9 cellular contexts compared by ENCODE assay signal in the genomic region with DNA sequence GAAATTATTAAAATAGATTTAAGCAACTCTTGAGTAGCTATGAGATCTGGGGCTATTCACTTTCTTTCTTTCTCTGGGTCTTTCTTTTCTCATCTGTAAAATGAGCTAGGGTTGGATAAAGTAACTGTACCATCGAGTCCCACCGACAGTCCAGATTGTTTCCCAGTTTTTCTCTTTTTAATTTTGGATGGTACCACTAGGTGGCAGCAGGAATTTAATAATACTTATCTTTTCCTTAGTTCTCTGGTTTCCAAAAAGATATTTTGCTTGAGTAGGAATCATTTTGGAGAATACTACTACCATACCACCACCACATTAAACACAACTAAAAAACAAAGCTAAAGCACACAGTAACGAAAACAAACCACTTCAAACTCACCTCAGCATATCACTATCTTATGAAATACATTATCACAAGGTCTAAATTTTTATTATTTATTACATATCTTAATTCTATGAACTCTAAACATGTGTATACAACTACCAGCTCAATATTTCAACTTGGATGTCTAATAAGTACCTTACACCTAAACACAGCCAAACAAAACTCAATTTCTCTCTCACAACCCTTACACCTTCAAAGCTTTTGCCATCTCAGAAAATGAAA.
DNase-seq lines count a peak whose midpoint lies in the region; ATAC-seq and TF ChIP-seq lines count a peak whose summit lies in the region.
"Had no signal": no experiment of that assay in that cellular context is flagged by ENCODE, and none has a peak within 500 bp of the region (broad histone marks: within the 10 kb centered on the region; RNA-seq: fewer than 3 reads in every experiment).

No MANE protein-coding gene starts in this region.

- DNase-seq in NCI-H2196 (lab: John Stamatoyannopoulos, UW; ENCODE audit: unreplicated experiment) (peak; percentile 24), NCI-H2196 treated with DMSO at 0.1 percent for 48 hours (lab: John Stamatoyannopoulos, UW; ENCODE audit: unreplicated experiment) (no peak), NCI-H526 treated with DMSO at 0.1 percent for 48 hours (lab: John Stamatoyannopoulos, UW) (peak; percentile 13), esophagus squamous epithelium (lab: John Stamatoyannopoulos, UW) (no peak), spleen (no peak)
- no peak for DNase-seq in activated naive CD4-positive, alpha-beta T cell (lab: John Stamatoyannopoulos, UW)

- no peaks in the 10 kb centered on the region for H3K27me3 Mint-ChIP-seq in activated T-helper 17 cell treated with anti-CD3 and anti-CD28 coated beads, Interleukin-2, amount 50 U/mL, for 72 hours

- no peaks in the 10 kb centered on the region for H3K4me1 ChIP-seq in esophagus squamous epithelium
- H3K4me1 ChIP-seq in spleen, result no peaks in the 10 kb centered on the region

- H3K27me3 ChIP-seq in esophagus squamous epithelium, result no peaks in the 10 kb centered on the region
- H3K27me3 ChIP-seq in spleen (replicated peaks in 1 of 7), result no peaks in the 10 kb centered on the region
- H3K27me3 ChIP-seq: neutrophil had no signal

- WGBS in esophagus squamous epithelium, 2 donors, result 21 to 25% methylated on average over 3 of the region's 3 CpGs
- 32 to 40% (median 38%) methylated on average over 3 of the region's 3 CpGs for WGBS in spleen, 5 donors

- no peaks in the 10 kb centered on the region for H3K4me1 Mint-ChIP-seq in activated T-helper 17 cell treated with anti-CD3 and anti-CD28 coated beads, Interleukin-2, amount 50 U/mL, for 72 hours

- H3K4me3 Mint-ChIP-seq in activated T-helper 17 cell treated with anti-CD3 and anti-CD28 coated beads, Interleukin-2, amount 50 U/mL, for 72 hours, result no peak overlapping the region

- H3K9me3 ChIP-seq in esophagus squamous epithelium (no peaks in the 10 kb centered on the region), spleen (no peaks in the 10 kb centered on the region)
- H3K9me3 ChIP-seq: neutrophil had no signal

- H3K36me3 ChIP-seq in esophagus squamous epithelium (no peaks in the 10 kb centered on the region), spleen (no peaks in the 10 kb centered on the region)
- H3K36me3 ChIP-seq: neutrophil had no signal

- no peak overlapping the region for H3K27ac Mint-ChIP-seq in activated T-helper 17 cell treated with anti-CD3 and anti-CD28 coated beads, Interleukin-2, amount 50 U/mL, for 72 hours

- H3K4me3 ChIP-seq in esophagus squamous epithelium (no peak overlapping the region), spleen (no peak overlapping the region)

- TF ChIP-seq CTCF in esophagus squamous epithelium (IDR thresholded peaks at IDR 0.05) (peak in 4 of 6 experiments; percentile 19 to 49 (median 34)), spleen (IDR thresholded peaks at IDR 0.05 in 8 of 11, conservative IDR thresholded peaks at IDR 0.05 in 3 of 11) (peak in 6 of 11 experiments; percentile 3 to 35 (median 22))

- ATAC-seq in activated T-helper 17 cell treated with anti-CD3 and anti-CD28 coated beads, Interleukin-2, amount 50 U/mL, for 72 hours (replicated peaks), result no peak
- no peak for ATAC-seq in GM19324 (IDR thresholded peaks at IDR 0.05; ENCODE audit: low FRiP score, unreplicated experiment)

- intact Hi-C loops in esophagus squamous epithelium (cut with DNase I), result no loop called here
- intact Hi-C loops in spleen (cut with DNase I; ENCODE audit: low total_unique reads), result no loop called here

- no peak for TF ChIP-seq POLR2A in esophagus squamous epithelium (IDR thresholded peaks at IDR 0.05)
- TF ChIP-seq POLR2A in spleen (IDR thresholded peaks at IDR 0.05), result no peak

- H3K36me3 Mint-ChIP-seq in activated T-helper 17 cell treated with anti-CD3 and anti-CD28 coated beads, Interleukin-2, amount 50 U/mL, for 72 hours (ENCODE audit: low read depth), result no peaks in the 10 kb centered on the region

- H3K9me3 Mint-ChIP-seq in activated T-helper 17 cell treated with anti-CD3 and anti-CD28 coated beads, Interleukin-2, amount 50 U/mL, for 72 hours, result peaks cover 5% of the 10 kb centered on the region

- H3K27ac ChIP-seq in esophagus squamous epithelium (no peak overlapping the region), spleen (no peak overlapping the region)
- H3K27ac ChIP-seq: neutrophil had no signal

Comparison
In these comparisons a context has a peak if more than half of its experiments do, and no peak if none do; other contexts are left out.
1. DNase-seq: peak in NCI-H2196 (single experiment) and NCI-H526 treated with DMSO at 0.1 percent for 48 hours (single experiment); none in NCI-H2196 treated with DMSO at 0.1 percent for 48 hours (single experiment), esophagus squamous epithelium (single experiment), spleen (single experiment) and activated naive CD4-positive, alpha-beta T cell (0 of 4).